ENCODE assay signal across 23 cellular contexts in the genomic region with DNA sequence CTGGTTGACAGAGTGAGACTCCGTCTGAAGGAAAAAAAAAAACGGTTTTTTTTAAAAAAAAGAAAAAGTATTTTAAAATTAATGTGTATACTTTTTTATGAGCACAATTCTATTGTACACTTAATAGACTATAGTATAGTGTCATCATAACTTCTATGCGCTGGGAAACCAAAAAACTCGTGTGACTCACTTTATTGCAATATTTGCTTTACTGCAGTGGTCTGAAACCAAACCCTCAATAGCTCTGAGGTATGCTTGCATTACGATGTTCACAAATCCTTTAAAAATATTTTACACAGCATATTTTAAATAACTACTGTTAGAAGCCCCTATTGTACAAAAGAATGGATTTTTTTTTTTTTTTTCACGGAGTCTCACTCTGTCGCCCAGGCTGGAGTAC. TPM values are rescaled to one million over a fixed set of nuclear protein-coding genes. Genes with fewer than 3 reads are reported as not detected.
DNase-seq lines count a peak whose midpoint lies in the region; ATAC-seq, FAIRE-seq and TF ChIP-seq lines count a peak whose summit lies in the region.
"Had no signal": no experiment of that assay in that cellular context is flagged by ENCODE, and none has a peak within 500 bp of the region (broad histone marks: within the 10 kb centered on the region; RNA-seq: fewer than 3 reads in every experiment).

No MANE protein-coding gene starts in this region.

- H3K4me1 Mint-ChIP-seq in glutamatergic neuron (ENCODE audit: low read depth, unreplicated experiment), result no peaks in the 10 kb centered on the region

- CTCF ChIA-PET in HepG2 (lab: Yijun Ruan, JAX; ENCODE audit: low intra/inter-chr PET ratio, low total read pairs), result no interaction called here

- no peak overlapping the region for H2AFZ ChIP-seq in HepG2 (ENCODE audit: low read length)

- TF ChIP-seq RAD21 in HepG2 (CRISPR knock-in tag; IDR thresholded peaks at IDR 0.05), result no peak

- no peaks in the 10 kb centered on the region for H3K9me3 ChIP-seq in HepG2 (ENCODE audit: low read length)
- H3K9me3 ChIP-seq in right lobe of liver, result no peaks in the 10 kb centered on the region
- no peaks in the 10 kb centered on the region for H3K9me3 ChIP-seq in RWPE2 (ENCODE audit: severe bottlenecking)

- BruUV-seq in HepG2 (replicated peaks; lab: Mats Ljungman, UMichigan), result no TSS peak

- peaks cover 0 to 2% of the 10 kb centered on the region in 2 experiments; a peak in 1 of 5 replicates for H3K27me3 ChIP-seq in HepG2 (ENCODE audit: control insufficient read depth in 1 of 2, insufficient read depth in 2 of 2, low read length in 2 of 2)
- no peaks in the 10 kb centered on the region for H3K27me3 ChIP-seq in right lobe of liver
- no peaks in the 10 kb centered on the region for H3K27me3 ChIP-seq in RWPE2 (ENCODE audit: insufficient read depth, poor library complexity, severe bottlenecking)
- H3K27me3 ChIP-seq: MG63 had no signal

- POLR2A ChIA-PET in HepG2 (lab: Yijun Ruan, JAX), result interaction anchor here (0.7 kb wide), 1 partner anchor 12 kb away, joined by 3 read pairs; no protein-coding TSS in a partner anchor

- peak; percentile 67 for ATAC-seq in HepG2
- no peak for ATAC-seq in right lobe of liver
- ATAC-seq in RWPE2 (ENCODE audit: low read depth), result peak; percentile 85
- ATAC-seq in GM21825 (IDR thresholded peaks at IDR 0.05; ENCODE audit: unreplicated experiment), result no peak
- ATAC-seq: HCT116, Panc1 had no signal

- no peak overlapping the region for H3K4me3 ChIP-seq in HepG2 (replicated peaks in 1 of 3; ENCODE audit: insufficient read depth in 1 of 3, low read depth in 2 of 3, low read length in 3 of 3)
- no peak overlapping the region for H3K4me3 ChIP-seq in right lobe of liver
- no peak overlapping the region for H3K4me3 ChIP-seq in RWPE2 (ENCODE audit: severe bottlenecking)
- no peak overlapping the region for H3K4me3 ChIP-seq in epithelial cell of esophagus (ENCODE audit: low read length)
- H3K4me3 ChIP-seq: MG63, SK-N-MC had no signal

- H3K27ac Mint-ChIP-seq in glutamatergic neuron (ENCODE audit: unreplicated experiment), result no peak overlapping the region

- no peaks in the 10 kb centered on the region for H4K20me1 ChIP-seq in HepG2 (ENCODE audit: insufficient read depth, low read length)

- H3K27me3 Mint-ChIP-seq in glutamatergic neuron (ENCODE audit: unreplicated experiment), result peaks cover 2% of the 10 kb centered on the region

- H3K9me3 Mint-ChIP-seq in glutamatergic neuron (ENCODE audit: unreplicated experiment), result peaks cover 2% of the 10 kb centered on the region

- DNase-seq in HepG2 (ENCODE audit: low spot score) (peak; percentile 40), right lobe of liver (no peak), RWPE2 (ENCODE audit: low spot score) (no peak), epithelial cell of esophagus (ENCODE audit: low read depth) (peak; percentile 28), glutamatergic neuron (no peak), posterior cingulate gyrus (no peak), NCI-H526 treated with DMSO at 0.1 percent for 48 hours (lab: John Stamatoyannopoulos, UW) (no peak)
- DNase-seq: 8988T, DMS153, KBM-7, MG63, NCI-H2029, NCI-H446, NCI-H524 treated with DMSO at 0.1 percent for 48 hours, NCI-H82, SIG-M5 had no signal

- FAIRE-seq in HepG2 (lab: Jason Lieb, UNC), result no peak
- FAIRE-seq: GM12892, H1, HTR-8/SVneo had no signal

- H3K4me2 ChIP-seq in HepG2 (ENCODE audit: low read depth, low read length), result no peak overlapping the region

- WGBS in HepG2 (ENCODE audit: low lambda C conversion rate), result 12% methylated on average over 7 of the region's 7 CpGs
- WGBS in right lobe of liver (ENCODE audit: insufficient coverage, low coverage, low lambda C conversion rate, missing lambda C conversion rate), result 81% methylated on average over 7 of the region's 7 CpGs

- TF ChIP-seq EP300 in HepG2 (IDR thresholded peaks at IDR 0.05; ENCODE audit: low read depth in 2 of 2, low read length in 2 of 2) (no peak), HepG2 (CRISPR knock-in tag; IDR thresholded peaks at IDR 0.05; ENCODE audit: borderline replicate concordance) (no peak)

- H3K36me3 Mint-ChIP-seq in glutamatergic neuron (ENCODE audit: unreplicated experiment), result peaks cover 10% of the 10 kb centered on the region

- no peak overlapping the region for H3K9ac ChIP-seq in HepG2 (ENCODE audit: insufficient read depth, low read depth, low read length)

- H3K4me1 ChIP-seq in HepG2 (ENCODE audit: insufficient read depth, low read length) (no peaks in the 10 kb centered on the region), right lobe of liver (no peaks in the 10 kb centered on the region), RWPE2 (ENCODE audit: insufficient read depth, poor library complexity, severe bottlenecking) (peaks cover 2% of the 10 kb centered on the region)

- H3K4me3 Mint-ChIP-seq in glutamatergic neuron (ENCODE audit: unreplicated experiment), result no peak overlapping the region

- intact Hi-C loops in HepG2 (cut with micrococcal nuclease; ENCODE audit: unreplicated experiment), result no loop called here
- intact Hi-C loops in right lobe of liver (cut with DNase I), result no loop called here
- intact Hi-C loops in posterior cingulate gyrus (cut with DNase I), result no loop called here

- H3K36me3 ChIP-seq in HepG2 (replicated peaks in 1 of 2; ENCODE audit: control insufficient read depth in 1 of 2, insufficient read depth in 2 of 2, low read length in 2 of 2) (no peaks in the 10 kb centered on the region), right lobe of liver (no peaks in the 10 kb centered on the region), RWPE2 (ENCODE audit: low read depth) (no peaks in the 10 kb centered on the region)
- H3K36me3 ChIP-seq: MG63 had no signal

- TF ChIP-seq CTCF in HepG2 (CRISPR knock-in tag; IDR thresholded peaks at IDR 0.05), result no peak
- no peak for TF ChIP-seq CTCF in right lobe of liver (IDR thresholded peaks at IDR 0.05)
- no peak for TF ChIP-seq CTCF in RWPE2 (IDR thresholded peaks at IDR 0.05; ENCODE audit: poor library complexity, severe bottlenecking)
- no peak for TF ChIP-seq CTCF in epithelial cell of esophagus (IDR thresholded peaks at IDR 0.05; ENCODE audit: insufficient read depth, low read depth, low read length, missing control alignments)
- TF ChIP-seq CTCF in glutamatergic neuron (IDR thresholded peaks at IDR 0.05; ENCODE audit: partially characterized antibody, unreplicated experiment), result no peak

- H3K79me2 ChIP-seq in HepG2 (ENCODE audit: insufficient read depth, low read length), result no peaks in the 10 kb centered on the region

- TF ChIP-seq POLR2A in HepG2 (IDR thresholded peaks at IDR 0.05; ENCODE audit: insufficient read depth in 1 of 2, low read depth in 2 of 2, low read length in 2 of 2) (no peak), right lobe of liver (IDR thresholded peaks at IDR 0.05) (no peak)

- H3K27ac ChIP-seq in HepG2 (ENCODE audit: extremely low read length, insufficient read depth, low read length), result no peak overlapping the region
- H3K27ac ChIP-seq in right lobe of liver, result no peak overlapping the region
- H3K27ac ChIP-seq in RWPE2 (ENCODE audit: poor library complexity, severe bottlenecking), result no peak overlapping the region
- H3K27ac ChIP-seq: SK-N-MC had no signal

- in situ Hi-C loops in HepG2 (cut with HindIII; ENCODE audit: extremely low pct_ligation_motif_present, low pct_unique_long_range_greater_than_20kb), result no loop called here

TF ChIP-seq in HepG2, 621 proteins besides CTCF, POLR2A, EP300 and RAD21 (continues in another document):
- TF ChIP-seq NAIF1 (CRISPR knock-in tag; IDR thresholded peaks at IDR 0.05; ENCODE audit: borderline replicate concordance) (no peak), RBM39 (IDR thresholded peaks at IDR 0.05; ENCODE audit: low read depth, low read length, poor library complexity, severe bottlenecking) (no peak)
- TF ChIP-seq, protein P1, sequence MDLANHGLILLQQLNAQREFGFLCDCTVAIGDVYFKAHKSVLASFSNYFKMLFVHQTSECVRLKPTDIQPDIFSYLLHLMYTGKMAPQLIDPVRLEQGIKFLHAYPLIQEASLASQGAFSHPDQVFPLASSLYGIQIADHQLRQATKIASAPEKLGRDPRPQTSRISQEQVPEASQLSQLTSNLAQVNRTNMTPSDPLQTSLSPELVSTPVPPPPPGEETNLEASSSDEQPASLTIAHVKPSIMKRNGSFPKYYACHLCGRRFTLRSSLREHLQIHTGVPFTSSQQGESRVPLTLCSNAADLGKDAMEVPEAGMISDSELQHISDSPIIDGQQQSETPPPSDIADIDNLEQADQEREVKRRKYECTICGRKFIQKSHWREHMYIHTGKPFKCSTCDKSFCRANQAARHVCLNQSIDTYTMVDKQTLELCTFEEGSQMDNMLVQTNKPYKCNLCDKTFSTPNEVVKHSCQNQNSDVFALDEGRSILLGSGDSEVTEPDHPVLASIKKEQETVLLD (CRISPR knock-in tag; IDR thresholded peaks at IDR 0.05; ENCODE audit: low read depth), result no peak

RNA-seq across cellular contexts. Expression of a gene that starts 12.4 kb away (rescaled TPM):
- 33.6 and 48.4 TPM in 2 replicates for total RNA-seq in HepG2 (2016; rRNA removed; fragmentation: Illumina TruSeq; extraction: Trizol)
- total RNA-seq in HepG2 (2016; cell fraction: cytosol; rRNA removed; fragmentation: Illumina TruSeq; extraction: Trizol; ENCODE audit: low read depth), result 18.3 and 21.7 TPM in 2 replicates
- total RNA-seq in HepG2 (2016; cell fraction: insoluble cytoplasmic fraction; rRNA removed; fragmentation: Illumina TruSeq; extraction: Trizol), result 36.2 and 45.7 TPM in 2 replicates
- 39.5 and 42.7 TPM in 2 replicates for total RNA-seq in HepG2 (2016; cell fraction: membrane; rRNA removed; fragmentation: Illumina TruSeq; extraction: Trizol)
- total RNA-seq in HepG2 (2016; cell fraction: nucleus; rRNA removed; fragmentation: Illumina TruSeq; extraction: Trizol), result 16.9 and 22.6 TPM in 2 replicates
- 3.5 and 5.1 TPM in 2 replicates for polyA plus RNA-seq in HepG2 (2011; rRNA removed)
- polyA plus RNA-seq in HepG2 (2011; cell fraction: cytosol; rRNA removed), result 3.0 and 3.9 TPM in 2 replicates
- 1.6 and 1.8 TPM in 2 replicates for polyA plus RNA-seq in HepG2 (2011; cell fraction: nucleus; rRNA removed)
- polyA plus RNA-seq in HepG2 (2012), result 4.5 and 5.8 TPM in 2 replicates
- 14.9 and 18.7 TPM in 2 replicates for polyA plus RNA-seq in HepG2 (2016; cell fraction: cytosol; fragmentation: Illumina TruSeq; extraction: Trizol; ENCODE audit: low read depth)
- polyA plus RNA-seq in HepG2 (2016; cell fraction: insoluble cytoplasmic fraction; fragmentation: Illumina TruSeq; extraction: Trizol; ENCODE audit: low read depth), result 28.6 and 35.3 TPM in 2 replicates
- 23.6 and 28.6 TPM in 2 replicates for polyA plus RNA-seq in HepG2 (2016; cell fraction: membrane; fragmentation: Illumina TruSeq; extraction: Trizol; ENCODE audit: low read depth)
- polyA plus RNA-seq in HepG2 (2016; cell fraction: nucleus; fragmentation: Illumina TruSeq; extraction: Trizol; ENCODE audit: insufficient read depth, low read depth), result 13.3 and 14.0 TPM in 2 replicates
- polyA minus RNA-seq in HepG2 (2011; rRNA and poly(A)+ RNA removed; ENCODE audit: low replicate concordance), result 7.3 and 29.0 TPM in 2 replicates
- 3.5 and 4.1 TPM in 2 replicates for polyA minus RNA-seq in HepG2 (2011; cell fraction: cytosol; rRNA and poly(A)+ RNA removed)
- 7.3 and 9.3 TPM in 2 replicates for polyA minus RNA-seq in HepG2 (2011; cell fraction: nucleus; rRNA and poly(A)+ RNA removed)
- total RNA-seq in right lobe of liver, result 1 to 10 TPM; 1.8 to 3.6 (median 2.3) TPM
- 28.3 TPM for total RNA-seq in glutamatergic neuron (ENCODE audit: unreplicated experiment)

Comparison
In these comparisons a context has a peak if more than half of its experiments do, and no peak if none do; other contexts are left out.
1. ATAC-seq: peak in HepG2 (single experiment) and RWPE2 (single experiment); none in right lobe of liver (0 of 4) and GM21825 (single experiment).
2. DNase-seq: peak in HepG2 (single experiment) and epithelial cell of esophagus (single experiment); none in right lobe of liver (0 of 3), RWPE2 (single experiment), glutamatergic neuron (single experiment), posterior cingulate gyrus (0 of 10) and NCI-H526 treated with DMSO at 0.1 percent for 48 hours (single experiment).